In the genomic region with DNA sequence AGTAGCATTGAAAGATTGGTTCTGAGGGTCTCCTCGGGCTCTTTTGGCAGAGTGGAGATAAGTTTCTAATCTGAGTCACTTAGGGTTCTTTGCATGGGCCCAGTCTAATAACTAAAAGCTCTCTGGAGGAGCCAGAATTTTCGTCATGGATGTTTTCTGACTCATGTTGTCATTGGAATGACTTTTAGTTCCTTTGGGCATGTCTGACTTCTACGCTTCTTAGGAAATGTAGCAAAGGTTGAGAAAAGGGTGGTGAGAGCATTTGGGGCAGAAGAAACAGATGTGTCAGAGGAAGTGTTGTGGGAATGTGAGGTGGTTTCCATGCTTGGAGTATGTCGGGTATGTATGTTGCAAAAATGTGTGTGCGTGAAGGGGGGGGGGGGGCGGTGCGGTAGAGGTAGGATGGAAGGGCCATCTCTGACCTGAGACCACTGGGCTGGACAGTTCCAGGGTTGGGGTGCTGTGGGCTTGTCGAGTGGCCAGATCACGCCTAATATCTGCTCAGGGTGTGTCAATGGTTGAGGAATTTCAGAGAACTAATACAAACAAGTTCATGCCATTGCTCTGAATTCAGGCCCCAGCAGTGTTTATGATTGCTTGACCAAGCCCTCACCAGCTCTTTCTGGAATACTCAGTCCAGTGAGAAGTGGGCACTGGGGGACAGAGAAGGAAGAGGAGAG, we compare ENCODE assay signal across 1 cellular context.
TF ChIP-seq lines count a peak whose summit lies in the region.

No MANE protein-coding gene starts in this region.

TF ChIP-seq in SK-N-SH, 30 proteins besides CTCF, POLR2A, EP300 and RAD21 (continued from another document):
- no peak for TF ChIP-seq USF1 (IDR thresholded peaks at IDR 0.05; ENCODE audit: borderline replicate concordance, low read depth)
- TF ChIP-seq USF2 (IDR thresholded peaks at IDR 0.05; ENCODE audit: borderline replicate concordance, low read depth, low read length), result no peak
- no peak for TF ChIP-seq TCF12 (IDR thresholded peaks at IDR 0.05)
- no peak for TF ChIP-seq ELF1 (IDR thresholded peaks at IDR 0.05)
- TF ChIP-seq TAF1 (IDR thresholded peaks at IDR 0.05; ENCODE audit: borderline replicate concordance, low read depth, low read length), result no peak
- TF ChIP-seq EZH2phosphoT487 (IDR thresholded peaks at IDR 0.05; ENCODE audit: borderline replicate concordance, low read depth), result no peak
- TF ChIP-seq FOXM1 (IDR thresholded peaks at IDR 0.05; ENCODE audit: low read depth), result no peak
- no peak for TF ChIP-seq SMC3 (IDR thresholded peaks at IDR 0.05; ENCODE audit: low read depth, low read length)
- TF ChIP-seq, protein P1, sequence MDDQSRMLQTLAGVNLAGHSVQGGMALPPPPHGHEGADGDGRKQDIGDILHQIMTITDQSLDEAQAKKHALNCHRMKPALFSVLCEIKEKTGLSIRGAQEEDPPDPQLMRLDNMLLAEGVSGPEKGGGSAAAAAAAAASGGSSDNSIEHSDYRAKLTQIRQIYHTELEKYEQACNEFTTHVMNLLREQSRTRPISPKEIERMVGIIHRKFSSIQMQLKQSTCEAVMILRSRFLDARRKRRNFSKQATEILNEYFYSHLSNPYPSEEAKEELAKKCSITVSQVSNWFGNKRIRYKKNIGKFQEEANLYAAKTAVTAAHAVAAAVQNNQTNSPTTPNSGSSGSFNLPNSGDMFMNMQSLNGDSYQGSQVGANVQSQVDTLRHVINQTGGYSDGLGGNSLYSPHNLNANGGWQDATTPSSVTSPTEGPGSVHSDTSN (IDR thresholded peaks at IDR 0.05), result no peak
- no peak for TF ChIP-seq ZBTB33 (IDR thresholded peaks at IDR 0.05; ENCODE audit: borderline replicate concordance, low read depth)
- no peak for TF ChIP-seq MXI1 (IDR thresholded peaks at IDR 0.05; ENCODE audit: low read depth, low read length)
- no peak for TF ChIP-seq TEAD4 (IDR thresholded peaks at IDR 0.05; ENCODE audit: borderline replicate concordance, insufficient read depth)
TF ChIP-seq in SK-N-SH: peak in this region for 0.
